8 cellular contexts compared by ENCODE assay signal in genomic region chr2:48205137-48205798, GRCh38.
DNase-seq lines count a peak whose midpoint lies in the region; ATAC-seq and TF ChIP-seq lines count a peak whose summit lies in the region.

No MANE protein-coding gene starts in this region.

- no peaks in the 10 kb centered on the region for H3K27me3 ChIP-seq in Peyer's patch

- TF ChIP-seq POLR2A in Peyer's patch (IDR thresholded peaks at IDR 0.05) = no peak

- in situ Hi-C loops in G401 (cut with HindIII; ENCODE audit: low sequenced_read_pairs) = no loop called here

- H3K4me1 ChIP-seq in Peyer's patch = no peaks in the 10 kb centered on the region

- no peak overlapping the region for H3K4me3 ChIP-seq in Peyer's patch

- peak; percentile 63 for ATAC-seq in GM21576 (IDR thresholded peaks at IDR 0.05; ENCODE audit: unreplicated experiment)
- ATAC-seq in GM18858 (IDR thresholded peaks at IDR 0.05; ENCODE audit: unreplicated experiment) = no peak

- H3K36me3 ChIP-seq in Peyer's patch = no peaks in the 10 kb centered on the region

- peak in 1 of 6 experiments; percentile 24 for TF ChIP-seq CTCF in Peyer's patch (IDR thresholded peaks at IDR 0.05)

- DNase-seq in G401 (ENCODE audit: low spot score) (peak; percentile 24), NCI-H524 treated with DMSO at 0.1 percent for 48 hours (lab: John Stamatoyannopoulos, UW) (peak; percentile 67), iris pigment epithelial cell (ENCODE audit: low read depth) (peak; percentile 22), HuH-7.5 (ENCODE audit: low spot score) (no peak), Peyer's patch (no peak)
- DNase-seq in effector CD8-positive, alpha-beta T cell (lab: John Stamatoyannopoulos, UW) = no peak

- H3K27ac ChIP-seq in Peyer's patch = no peak overlapping the region

- no peaks in the 10 kb centered on the region for H3K9me3 ChIP-seq in Peyer's patch

Comparison
In these comparisons a context has a peak if more than half of its experiments do, and no peak if none do; other contexts are left out.
1. DNase-seq: peak in G401 (single experiment), NCI-H524 treated with DMSO at 0.1 percent for 48 hours (single experiment) and iris pigment epithelial cell (single experiment); none in HuH-7.5 (single experiment), effector CD8-positive, alpha-beta T cell (single experiment) and Peyer's patch (0 of 3).